12 cellular contexts compared by ENCODE assay signal in the genomic region with DNA sequence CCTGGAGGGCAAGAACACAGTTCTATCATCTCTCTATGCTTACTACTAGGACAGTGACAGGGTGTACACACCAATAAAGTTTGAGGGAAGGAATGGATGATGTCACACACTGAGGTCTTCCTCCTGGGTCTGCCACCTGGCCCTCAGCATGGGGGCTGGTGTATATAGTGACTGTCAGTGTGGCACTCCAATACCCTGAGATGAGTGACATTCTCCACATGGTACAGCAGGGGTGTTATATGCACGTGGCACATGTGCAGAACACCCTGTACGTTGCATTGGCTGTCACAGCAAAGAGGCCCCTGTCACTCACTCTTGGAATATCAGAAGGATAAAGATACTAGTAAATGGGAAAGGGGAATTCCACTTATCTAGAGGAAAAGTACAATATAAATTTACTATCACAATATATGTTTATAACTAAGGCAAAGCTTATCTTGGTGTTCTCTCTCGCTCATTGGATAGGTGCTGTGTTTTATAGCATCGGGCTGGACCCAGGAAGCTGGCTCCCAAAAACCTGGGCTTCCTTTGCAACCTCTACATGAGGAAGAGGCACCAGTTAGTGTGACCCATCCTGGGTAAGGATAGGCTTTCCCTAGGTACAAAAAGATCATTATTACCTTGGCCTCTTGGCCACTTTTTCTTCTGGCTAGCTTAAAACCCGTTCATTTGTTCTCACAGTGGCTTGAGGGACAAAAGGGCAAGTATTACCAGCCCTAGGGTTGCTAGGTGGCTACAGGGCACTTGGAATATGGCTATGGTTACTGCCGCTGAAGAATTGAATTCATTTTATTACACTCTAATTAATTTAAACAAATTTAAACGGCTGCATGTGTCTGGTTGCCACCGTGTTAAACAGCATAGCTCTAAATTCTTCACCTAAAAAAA.
"Had no signal": no experiment of that assay in that cellular context is flagged by ENCODE, and none has a peak within 500 bp of the region (broad histone marks: within the 10 kb centered on the region; RNA-seq: fewer than 3 reads in every experiment).

No MANE protein-coding gene starts in this region.

- H3K9ac ChIP-seq: parathyroid adenoma had no signal

- H3K9me3 ChIP-seq: adrenal gland, heart left ventricle, tibial nerve had no signal

- H3K27ac ChIP-seq: parathyroid adenoma, skin epidermis, tibial nerve had no signal

- DNase-seq: activated naive CD4-positive, alpha-beta T cell treated with anti-CD3 and anti-CD28 coated beads for 36 hours; activated T-cell treated with anti-CD3 and anti-CD28 coated beads for 4 hours; adrenal gland; effector CD8-positive, alpha-beta T cell; heart left ventricle had no signal

- H3K4me1 ChIP-seq: parathyroid adenoma had no signal

- FAIRE-seq: colon, frontal cortex had no signal

- H3K4me3 ChIP-seq: adrenal gland, heart left ventricle, skin epidermis, tibial nerve had no signal

- H3K9me3 Mint-ChIP-seq: activated naive CD4-positive, alpha-beta T cell treated with anti-CD3 and anti-CD28 coated beads for 36 hours; activated T-helper 17 cell treated with anti-CD3 and anti-CD28 coated beads, Interleukin-2, amount 50 U/mL, for 72 hours had no signal

- H3K36me3 ChIP-seq: adrenal gland, heart left ventricle, tibial nerve had no signal

- ATAC-seq: activated T-helper 17 cell treated with anti-CD3 and anti-CD28 coated beads, Interleukin-2, amount 50 U/mL, for 72 hours; left lobe of liver had no signal

- H3K27ac Mint-ChIP-seq: activated naive CD4-positive, alpha-beta T cell treated with anti-CD3 and anti-CD28 coated beads for 36 hours; activated T-helper 17 cell treated with anti-CD3 and anti-CD28 coated beads, Interleukin-2, amount 50 U/mL, for 72 hours had no signal

- H3K79me2 ChIP-seq: parathyroid adenoma had no signal

- H3K4me3 Mint-ChIP-seq: activated naive CD4-positive, alpha-beta T cell treated with anti-CD3 and anti-CD28 coated beads for 36 hours; activated T-helper 17 cell treated with anti-CD3 and anti-CD28 coated beads, Interleukin-2, amount 50 U/mL, for 72 hours had no signal

- H3K27me3 ChIP-seq: adrenal gland, tibial nerve had no signal

- H2AFZ ChIP-seq: parathyroid adenoma had no signal
